In the genomic region with DNA sequence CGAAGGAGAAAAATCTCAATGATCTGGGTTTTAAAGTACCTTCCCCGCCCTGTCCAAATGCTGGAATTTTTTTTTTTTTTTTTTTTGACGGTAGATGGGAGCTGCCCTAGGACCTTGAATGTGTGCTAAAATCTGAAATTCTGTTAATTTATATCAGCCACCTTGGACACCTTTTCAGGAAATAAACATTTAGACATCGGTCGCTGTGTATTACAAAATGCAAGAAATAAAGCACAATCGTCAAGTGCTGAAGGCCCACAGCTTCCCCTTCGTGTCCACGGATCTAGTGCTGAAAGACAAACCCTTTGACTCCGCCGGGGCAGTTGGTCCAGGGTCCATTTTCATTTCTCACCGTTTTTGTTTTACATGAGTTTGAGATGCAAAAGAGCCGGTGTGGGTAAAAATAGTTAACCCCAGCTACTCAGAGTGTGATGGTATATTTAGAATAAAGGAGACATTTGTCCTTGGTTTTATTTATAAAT, we compare ENCODE assay signal across 8 cellular contexts.
DNase-seq lines count a peak whose midpoint lies in the region; ATAC-seq and TF ChIP-seq lines count a peak whose summit lies in the region.

No MANE protein-coding gene starts in this region.

- peaks cover 2% of the 10 kb centered on the region for H3K36me3 Mint-ChIP-seq in IgD-negative memory B cell

- no peaks in the 10 kb centered on the region for H3K9me3 ChIP-seq in WERI-Rb-1 (ENCODE audit: severe bottlenecking)
- no peaks in the 10 kb centered on the region for H3K9me3 ChIP-seq in muscle layer of colon (ENCODE audit: low read length)
- no peaks in the 10 kb centered on the region for H3K9me3 ChIP-seq in vagina

- H3K4me1 ChIP-seq in muscle layer of colon (ENCODE audit: insufficient read depth, low read length) (peaks cover 24% of the 10 kb centered on the region), vagina (peaks cover 35% of the 10 kb centered on the region)

- H3K9ac ChIP-seq in muscle layer of colon (ENCODE audit: low read length), result peak overlapping the region; percentile 74

- no peaks in the 10 kb centered on the region for H3K27me3 ChIP-seq in GM06990 (replicated peaks; ENCODE audit: control insufficient read depth, insufficient read depth, low read length)
- no peaks in the 10 kb centered on the region for H3K27me3 ChIP-seq in WERI-Rb-1 (ENCODE audit: insufficient read depth, low read depth, severe bottlenecking)
- no peaks in the 10 kb centered on the region for H3K27me3 ChIP-seq in muscle layer of colon (ENCODE audit: control insufficient read depth in 1 of 2, insufficient read depth in 2 of 2, low read length in 2 of 2)
- no peaks in the 10 kb centered on the region for H3K27me3 ChIP-seq in vagina

- TF ChIP-seq CTCF in GM06990 (IDR thresholded peaks at IDR 0.05; ENCODE audit: insufficient read depth, low read length, poor library complexity, severe bottlenecking) (no peak), WERI-Rb-1 (IDR thresholded peaks at IDR 0.05; ENCODE audit: low read depth, low read length) (no peak), vagina (IDR thresholded peaks at IDR 0.05) (no peak)

- DNase-seq in GM06990 (ENCODE audit: extremely low read depth, insufficient read length), result peak; percentile 46
- DNase-seq in WERI-Rb-1, result no peak
- peak; percentile 71 to 76 for DNase-seq in erythroblast (lab: John Stamatoyannopoulos, UW)
- DNase-seq in vagina (ENCODE audit: extremely low spot score in 2 of 2), result no peak

- H3K4me3 Mint-ChIP-seq in IgD-negative memory B cell, result peak overlapping the region; percentile 91 to 100 (median 95)

- TF ChIP-seq POLR2A in erythroblast (IDR thresholded peaks at IDR 0.05; ENCODE audit: low read length) (no peak), vagina (IDR thresholded peaks at IDR 0.05) (no peak)

- H3K4me3 ChIP-seq in GM06990 (replicated peaks; ENCODE audit: low read depth, low read length), result peak overlapping the region; percentile 66
- peak overlapping the region; percentile 66 for H3K4me3 ChIP-seq in WERI-Rb-1 (ENCODE audit: low read depth, low read length)
- H3K4me3 ChIP-seq in muscle layer of colon (ENCODE audit: low read depth in 1 of 2, low read length in 2 of 2), result peak overlapping the region; percentile 41 to 90
- H3K4me3 ChIP-seq in vagina, result peak overlapping the region; percentile 62 to 70

- ATAC-seq in HG02973 (IDR thresholded peaks at IDR 0.05; ENCODE audit: unreplicated experiment), result no peak
- no peak for ATAC-seq in GM21529 (IDR thresholded peaks at IDR 0.05; ENCODE audit: unreplicated experiment)

- H3K27ac Mint-ChIP-seq in IgD-negative memory B cell, result peak overlapping the region; percentile 98 to 99 (median 98)

- no peaks in the 10 kb centered on the region for H3K9me3 Mint-ChIP-seq in IgD-negative memory B cell

- intact Hi-C loops in vagina (cut with DNase I), result loop anchor here (2.0 to 5.0 kb wide), 3 partner anchors 73 to 107 kb away; a partner anchor contains a TSS

- H3K27me3 Mint-ChIP-seq in IgD-negative memory B cell, result no peaks in the 10 kb centered on the region

- H3K4me1 Mint-ChIP-seq in IgD-negative memory B cell, result peaks cover 21 to 29% (median 24%) of the 10 kb centered on the region in 3 donors

- H3K36me3 ChIP-seq in GM06990 (ENCODE audit: control insufficient read depth, insufficient read depth, low read length) (no peaks in the 10 kb centered on the region), WERI-Rb-1 (no peaks in the 10 kb centered on the region), muscle layer of colon (ENCODE audit: insufficient read depth, low read length) (no peaks in the 10 kb centered on the region), vagina (no peaks in the 10 kb centered on the region)

- H3K27ac ChIP-seq in WERI-Rb-1 (peak overlapping the region; percentile 97), muscle layer of colon (ENCODE audit: low read depth, low read length) (peak overlapping the region; percentile 90), vagina (peak overlapping the region; percentile 99)

Comparison
In these comparisons a context has a peak if more than half of its experiments do, and no peak if none do; other contexts are left out.
1. DNase-seq: peak in GM06990 (single experiment) and erythroblast (2 of 2); none in WERI-Rb-1 (single experiment) and vagina (0 of 2).
2. Peak in every context shown above with its lines, with median percentiles within 50 percentile points of each other: H3K4me3 ChIP-seq and H3K27ac ChIP-seq.